Comparison of ENCODE assay signal across 22 cellular contexts in genomic region chr4:101256222-101256621, GRCh38.
DNase-seq lines count a peak whose midpoint lies in the region; ATAC-seq, FAIRE-seq and TF ChIP-seq lines count a peak whose summit lies in the region.
"Had no signal": no experiment of that assay in that cellular context is flagged by ENCODE, and none has a peak within 500 bp of the region (broad histone marks: within the 10 kb centered on the region; RNA-seq: fewer than 3 reads in every experiment).

No MANE protein-coding gene starts in this region.

- H3K4me2 ChIP-seq in A549 = no peak overlapping the region

- H3K27me3 Mint-ChIP-seq in activated CD4-positive, alpha-beta T cell treated with anti-CD3 and anti-CD28 coated beads, Interleukin-2, amount 10 ng/mL, durations not matched to agents 7 days and 5 days = no peaks in the 10 kb centered on the region
- H3K27me3 Mint-ChIP-seq: activated B cell treated with CpG ODN at 0.5 μM for 24 hours; CD4-positive, CD25-positive, alpha-beta regulatory T cell; natural killer cell treated with Interleukin-12 subunit alpha and Interleukin-12 subunit beta and Interleukin-15 and Interleukin-18, amount 100 ng/mL, for 72 hours had no signal

- TF ChIP-seq POLR2A in A549 (IDR thresholded peaks at IDR 0.05; ENCODE audit: low read length) = no peak

- TF ChIP-seq CTCF in A549 (IDR thresholded peaks at IDR 0.05) = no peak

- TF ChIP-seq EP300 in A549 (IDR thresholded peaks at IDR 0.05) = no peak

- peaks cover 10% of the 10 kb centered on the region for H3K4me1 ChIP-seq in A549
- H3K4me1 ChIP-seq: ascending aorta had no signal

- FAIRE-seq in A549 (lab: Jason Lieb, UNC) (no peak), islet of Langerhans (lab: Jason Lieb, UNC) (peak; percentile 97)

- POLR2A ChIA-PET in A549 (lab: Yijun Ruan, JAX) = no interaction called here
- POLR2A ChIA-PET in activated CD4-positive, alpha-beta T cell treated with anti-CD3 and anti-CD28 coated beads, Interleukin-2, amount 10 ng/mL, durations not matched to agents 7 days and 5 days (lab: Charles Lee) = no interaction called here

- H3K27ac ChIP-seq in A549 = no peak overlapping the region
- H3K27ac ChIP-seq: ascending aorta, epithelial cell of prostate, lower lobe of right lung, psoas muscle, upper lobe of left lung had no signal

- H3K9me3 ChIP-seq in A549 = no peaks in the 10 kb centered on the region
- H3K9me3 ChIP-seq: ascending aorta, lower lobe of right lung, psoas muscle, upper lobe of left lung had no signal

- no peaks in the 10 kb centered on the region for H3K36me3 Mint-ChIP-seq in activated CD4-positive, alpha-beta T cell treated with anti-CD3 and anti-CD28 coated beads, Interleukin-2, amount 10 ng/mL, durations not matched to agents 7 days and 5 days (ENCODE audit: low read depth)
- H3K36me3 Mint-ChIP-seq: CD4-positive, CD25-positive, alpha-beta regulatory T cell; natural killer cell treated with Interleukin-12 subunit alpha and Interleukin-12 subunit beta and Interleukin-15 and Interleukin-18, amount 100 ng/mL, for 72 hours had no signal

- no peak for TF ChIP-seq RAD21 in A549 (conservative IDR thresholded peaks at IDR 0.05 in 1 of 2, IDR thresholded peaks at IDR 0.05 in 1 of 2)

- no peak overlapping the region for H3K27ac Mint-ChIP-seq in activated CD4-positive, alpha-beta T cell treated with anti-CD3 and anti-CD28 coated beads, Interleukin-2, amount 10 ng/mL, durations not matched to agents 7 days and 5 days
- H3K27ac Mint-ChIP-seq: activated B cell treated with CpG ODN at 0.5 μM for 24 hours, HFFc6 had no signal

- no peak overlapping the region for H3K4me3 ChIP-seq in A549
- H3K4me3 ChIP-seq: ascending aorta, lower lobe of right lung, psoas muscle, upper lobe of left lung had no signal

- H3K4me3 Mint-ChIP-seq in activated CD4-positive, alpha-beta T cell treated with anti-CD3 and anti-CD28 coated beads, Interleukin-2, amount 10 ng/mL, durations not matched to agents 7 days and 5 days = no peak overlapping the region
- H3K4me3 Mint-ChIP-seq: activated B cell treated with CpG ODN at 0.5 μM for 24 hours; CD4-positive, CD25-positive, alpha-beta regulatory T cell; HFFc6; natural killer cell treated with Interleukin-12 subunit alpha and Interleukin-12 subunit beta and Interleukin-15 and Interleukin-18, amount 100 ng/mL, for 72 hours had no signal

- peaks cover 2% of the 10 kb centered on the region for H3K9me3 Mint-ChIP-seq in activated CD4-positive, alpha-beta T cell treated with anti-CD3 and anti-CD28 coated beads, Interleukin-2, amount 10 ng/mL, durations not matched to agents 7 days and 5 days
- H3K9me3 Mint-ChIP-seq: activated B cell treated with CpG ODN at 0.5 μM for 24 hours; CD4-positive, CD25-positive, alpha-beta regulatory T cell; HFFc6; natural killer cell treated with Interleukin-12 subunit alpha and Interleukin-12 subunit beta and Interleukin-15 and Interleukin-18, amount 100 ng/mL, for 72 hours had no signal

- no peak; a peak in 1 of 6 replicates for ATAC-seq in A549
- no peak for ATAC-seq in HG03108 (IDR thresholded peaks at IDR 0.05; ENCODE audit: unreplicated experiment)
- ATAC-seq: natural killer cell treated with Interleukin-12 subunit alpha and Interleukin-12 subunit beta and Interleukin-15 and Interleukin-18, amount 100 ng/mL, for 72 hours; psoas muscle had no signal

- DNase-seq in A549 (ENCODE audit: low read depth in 1 of 2, low spot score in 1 of 2) = no peak
- peak; percentile 3 for DNase-seq in NCI-H128 (lab: John Stamatoyannopoulos, UW; ENCODE audit: unreplicated experiment)
- DNase-seq in NCI-H69 (lab: John Stamatoyannopoulos, UW) = peak; percentile 94
- DNase-seq in stimulated activated CD4-positive, alpha-beta T cell treated with anti-CD3 and anti-CD28 coated beads, Interleukin-2, amount 100 ng/mL, for 48 hours = no peak
- DNase-seq in activated CD8-positive, alpha-beta memory T cell treated with anti-CD3 and anti-CD28 coated beads for 24 hours = no peak
- no peak for DNase-seq in activated CD4-positive, alpha-beta T cell treated with anti-CD3 and anti-CD28 coated beads, Interleukin-2, amount 10 ng/mL, durations not matched to agents 7 days and 5 days
- DNase-seq: ACHN; activated B cell treated with CpG ODN at 0.5 μM for 24 hours; activated naive CD4-positive, alpha-beta T cell; CD4-positive, CD25-positive, alpha-beta regulatory T cell; HFFc6; lower lobe of right lung; psoas muscle; Right ventricle myocardium superior; stimulated activated CD4-positive, alpha-beta T cell treated with anti-CD3 and anti-CD28 coated beads, Interleukin-12 subunit alpha, Interleukin-12 subunit beta, amount 100 ng/mL, for 4 hours; stimulated activated naive CD4-positive, alpha-beta T cell; upper lobe of left lung had no signal

- H3K4me1 Mint-ChIP-seq in activated CD4-positive, alpha-beta T cell treated with anti-CD3 and anti-CD28 coated beads, Interleukin-2, amount 10 ng/mL, durations not matched to agents 7 days and 5 days = peaks cover 11% of the 10 kb centered on the region

- CTCF ChIA-PET in A549 (lab: Yijun Ruan, JAX) = no interaction called here
- CTCF ChIA-PET in activated CD4-positive, alpha-beta T cell treated with anti-CD3 and anti-CD28 coated beads, Interleukin-2, amount 10 ng/mL, durations not matched to agents 7 days and 5 days (lab: Charles Lee) = no interaction called here

TF ChIP-seq in A549, 52 proteins besides CTCF, POLR2A, EP300 and RAD21:
- no peak for TF ChIP-seq NPAS2 (CRISPR knock-in tag; IDR thresholded peaks at IDR 0.05; ENCODE audit: borderline replicate concordance)
- TF ChIP-seq GATA3 (IDR thresholded peaks at IDR 0.05; ENCODE audit: borderline replicate concordance) = peak; percentile 18; the same call in 1 of the 2 replicates
- TF ChIP-seq HOXB13 (CRISPR knock-in tag; IDR thresholded peaks at IDR 0.05; ENCODE audit: low read depth) = no peak
- TF ChIP-seq E2F6 (IDR thresholded peaks at IDR 0.05; ENCODE audit: borderline replicate concordance, low read depth) = no peak
- no peak for TF ChIP-seq BCL3 (IDR thresholded peaks at IDR 0.05)
- no peak for TF ChIP-seq HOXB5 (CRISPR knock-in tag; IDR thresholded peaks at IDR 0.05)
- no peak for TF ChIP-seq KDM5A (IDR thresholded peaks at IDR 0.05)
- no peak for TF ChIP-seq SMC3 (IDR thresholded peaks at IDR 0.05)

Comparison
In these comparisons a context has a peak if more than half of its experiments do, and no peak if none do; other contexts are left out.
1. DNase-seq: peak in NCI-H128 (single experiment) and NCI-H69 (single experiment); none in A549 (0 of 2), stimulated activated CD4-positive, alpha-beta T cell treated with anti-CD3 and anti-CD28 coated beads, Interleukin-2, amount 100 ng/mL, for 48 hours (0 of 2), activated CD8-positive, alpha-beta memory T cell treated with anti-CD3 and anti-CD28 coated beads for 24 hours (single experiment) and activated CD4-positive, alpha-beta T cell treated with anti-CD3 and anti-CD28 coated beads, Interleukin-2, amount 10 ng/mL, durations not matched to agents 7 days and 5 days (single experiment).